In the genomic region with DNA sequence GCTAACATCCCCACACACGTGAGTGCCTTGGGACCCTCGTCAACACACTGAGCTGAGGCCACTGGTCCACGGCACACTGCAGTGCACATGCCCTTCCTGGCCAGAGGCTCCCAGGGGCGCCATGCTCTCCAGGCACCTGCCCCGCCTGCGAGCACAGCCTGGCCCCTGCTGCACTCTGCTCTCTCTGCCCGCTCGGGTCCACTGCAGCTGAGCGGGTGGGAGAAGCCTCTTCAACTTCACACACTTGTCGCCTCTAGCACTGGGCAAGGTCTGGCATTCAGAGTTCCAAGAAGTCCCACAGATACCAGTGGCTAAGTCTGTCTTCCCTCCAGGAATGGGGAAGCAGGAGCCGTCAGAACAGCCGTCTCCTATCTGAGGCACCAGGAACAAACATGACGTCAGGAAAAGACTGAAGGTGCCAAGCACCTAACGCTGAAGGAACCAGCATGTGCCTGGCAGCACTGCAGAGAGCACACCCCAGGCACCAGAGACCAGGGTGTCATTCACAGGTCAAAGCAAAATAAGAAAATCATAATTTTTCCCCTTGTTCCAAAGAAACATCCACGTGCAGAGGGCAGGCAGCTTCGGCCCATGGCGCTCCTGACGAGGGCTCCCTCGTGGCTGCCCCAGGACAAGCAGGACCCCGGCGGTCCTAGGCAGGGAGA, we compare ENCODE assay signal across 11 cellular contexts.
DNase-seq lines count a peak whose midpoint lies in the region; FAIRE-seq and TF ChIP-seq lines count a peak whose summit lies in the region.
"Had no signal": no experiment of that assay in that cellular context is flagged by ENCODE, and none has a peak within 500 bp of the region (broad histone marks: within the 10 kb centered on the region; RNA-seq: fewer than 3 reads in every experiment).

No MANE protein-coding gene starts in this region.

- 54 to 62% (median 57%) methylated on average over 21 of the region's 21 CpGs for WGBS in ovary, 3 donors

- POLR2A ChIA-PET in AG04450 (lab: Yijun Ruan, JAX): no interaction called here

- no peak for FAIRE-seq in H54 (lab: Jason Lieb, UNC)

- H3K27me3 ChIP-seq in AG04450 (ENCODE audit: control insufficient read depth, insufficient read depth, low read length) (no peaks in the 10 kb centered on the region), Peyer's patch (no peaks in the 10 kb centered on the region), ovary (no peaks in the 10 kb centered on the region)

- H3K36me3 ChIP-seq in Peyer's patch (peaks cover 0 to 49% (median 0%) of the 10 kb centered on the region in 3 donors), ovary (no peaks in the 10 kb centered on the region)

- H3K27ac ChIP-seq in AG04450 (ENCODE audit: low read depth, low read length): peak overlapping the region; percentile 97
- H3K27ac ChIP-seq in Peyer's patch: peak overlapping the region in 3 of 4 donors; percentile 17 to 50 (median 35)
- H3K27ac ChIP-seq in ovary: peak overlapping the region; percentile 82 to 85

- TF ChIP-seq CTCF in AG04450 (IDR thresholded peaks at IDR 0.05; ENCODE audit: low read depth, low read length) (no peak), Peyer's patch (IDR thresholded peaks at IDR 0.05) (no peak), fibroblast of pulmonary artery (IDR thresholded peaks at IDR 0.05; ENCODE audit: low read length, missing control alignments) (no peak), ovary (IDR thresholded peaks at IDR 0.05) (no peak)

- TF ChIP-seq POLR2A in Peyer's patch (IDR thresholded peaks at IDR 0.05) (no peak), ovary (IDR thresholded peaks at IDR 0.05) (peak; percentile 26), H54 (IDR thresholded peaks at IDR 0.05; ENCODE audit: low read depth, low read length) (no peak)

- H3K4me1 ChIP-seq in Peyer's patch (peaks cover 0 to 10% (median 3%) of the 10 kb centered on the region in 4 donors), ovary (ENCODE audit: insufficient read depth) (peaks cover 43% of the 10 kb centered on the region)

- TF ChIP-seq EP300 in ovary (IDR thresholded peaks at IDR 0.05): peak; percentile 83

- no peak overlapping the region for H3K4me3 ChIP-seq in AG04450 (ENCODE audit: low read depth, low read length)
- H3K4me3 ChIP-seq in Peyer's patch: no peak overlapping the region
- H3K4me3 ChIP-seq in fibroblast of pulmonary artery (replicated peaks; ENCODE audit: low read depth, low read length): no peak overlapping the region
- no peak overlapping the region for H3K4me3 ChIP-seq in ovary

- intact Hi-C loops in ovary (cut with DNase I): no loop called here

- CTCF ChIA-PET in AG04450 (lab: Charles Lee): no interaction called here

- peak; percentile 27 for DNase-seq in AG04450 (ENCODE audit: low read depth, low spot score)
- DNase-seq in Peyer's patch: no peak
- peak; percentile 84 for DNase-seq in fibroblast of pulmonary artery (ENCODE audit: low read depth)
- peak in 4 of 5 donors; percentile 65 to 79 (median 75) for DNase-seq in ovary
- DNase-seq in Ammon's horn (ENCODE audit: low spot score): no peak
- no peak for DNase-seq in NCI-H1092 treated with DMSO at 0.1 percent for 48 hours (lab: John Stamatoyannopoulos, UW)
- no peak for DNase-seq in H54 (ENCODE audit: insufficient read length, low spot score)
- DNase-seq in DMS53 treated with DMSO at 0.1 percent for 48 hours (lab: John Stamatoyannopoulos, UW; ENCODE audit: unreplicated experiment): no peak
- DNase-seq: DMS 273 treated with DMSO at 0.1 percent for 48 hours, NCI-H510A treated with DMSO at 0.1 percent for 48 hours, T-helper 1 cell had no signal

- H3K9me3 ChIP-seq in AG04450 (ENCODE audit: control insufficient read depth, insufficient read depth, low read length) (peaks cover 5% of the 10 kb centered on the region; the same call in 1 of the 2 replicates), Peyer's patch (no peaks in the 10 kb centered on the region), ovary (no peaks in the 10 kb centered on the region)

Comparison
In these comparisons a context has a peak if more than half of its experiments do, and no peak if none do; other contexts are left out.
1. DNase-seq: peak in AG04450 (single experiment), fibroblast of pulmonary artery (single experiment) and ovary (4 of 5); none in Peyer's patch (0 of 3), Ammon's horn (single experiment), NCI-H1092 treated with DMSO at 0.1 percent for 48 hours (single experiment), H54 (single experiment) and DMS53 treated with DMSO at 0.1 percent for 48 hours (single experiment).
2. H3K27ac ChIP-seq: peak in every context shown above with its lines; median percentile 97 in AG04450; 84 in ovary; 35 in Peyer's patch.